Comparison of ENCODE assay signal across 1 cellular context in the genomic region with DNA sequence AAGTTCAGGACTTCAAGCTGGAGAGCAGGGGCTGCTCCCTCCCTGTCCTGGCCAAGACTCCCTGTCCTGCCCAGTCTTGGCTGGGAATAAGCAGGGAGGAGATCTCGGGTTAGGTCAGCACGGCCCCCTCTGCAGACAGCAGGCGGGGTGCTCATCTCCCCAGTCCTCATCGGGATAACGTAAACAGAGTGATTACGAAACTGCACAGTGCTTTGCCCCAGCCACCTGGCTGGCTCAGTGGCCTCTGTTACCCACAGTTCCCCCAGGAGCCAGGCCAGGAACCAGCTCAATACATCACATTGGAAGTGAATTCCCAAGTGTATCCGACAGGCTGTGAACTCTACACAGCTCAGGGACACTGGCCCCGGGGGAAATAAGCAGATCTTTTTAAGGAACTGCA.
TF ChIP-seq lines count a peak whose summit lies in the region.

No MANE protein-coding gene starts in this region.

TF ChIP-seq in liver, 16 proteins besides CTCF, POLR2A, EP300 and RAD21 (continued from another document):
- TF ChIP-seq, protein P1, sequence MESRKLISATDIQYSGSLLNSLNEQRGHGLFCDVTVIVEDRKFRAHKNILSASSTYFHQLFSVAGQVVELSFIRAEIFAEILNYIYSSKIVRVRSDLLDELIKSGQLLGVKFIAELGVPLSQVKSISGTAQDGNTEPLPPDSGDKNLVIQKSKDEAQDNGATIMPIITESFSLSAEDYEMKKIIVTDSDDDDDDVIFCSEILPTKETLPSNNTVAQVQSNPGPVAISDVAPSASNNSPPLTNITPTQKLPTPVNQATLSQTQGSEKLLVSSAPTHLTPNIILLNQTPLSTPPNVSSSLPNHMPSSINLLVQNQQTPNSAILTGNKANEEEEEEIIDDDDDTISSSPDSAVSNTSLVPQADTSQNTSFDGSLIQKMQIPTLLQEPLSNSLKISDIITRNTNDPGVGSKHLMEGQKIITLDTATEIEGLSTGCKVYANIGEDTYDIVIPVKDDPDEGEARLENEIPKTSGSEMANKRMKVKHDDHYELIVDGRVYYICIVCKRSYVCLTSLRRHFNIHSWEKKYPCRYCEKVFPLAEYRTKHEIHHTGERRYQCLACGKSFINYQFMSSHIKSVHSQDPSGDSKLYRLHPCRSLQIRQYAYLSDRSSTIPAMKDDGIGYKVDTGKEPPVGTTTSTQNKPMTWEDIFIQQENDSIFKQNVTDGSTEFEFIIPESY (IDR thresholded peaks at IDR 0.05) = no peak
- no peak for TF ChIP-seq FOXA2 (IDR thresholded peaks at IDR 0.05)
- no peak for TF ChIP-seq YY1 (IDR thresholded peaks at IDR 0.05)
- no peak for TF ChIP-seq NR2F2 (IDR thresholded peaks at IDR 0.05)
- no peak for TF ChIP-seq EGR1 (IDR thresholded peaks at IDR 0.05; ENCODE audit: low read depth in 2 of 2)
